32 cellular contexts compared by ENCODE assay signal in genomic region chr18:74661690-74662089, GRCh38.
"Had no signal": no experiment of that assay in that cellular context is flagged by ENCODE, and none has a peak within 500 bp of the region (broad histone marks: within the 10 kb centered on the region; RNA-seq: fewer than 3 reads in every experiment).

No MANE protein-coding gene starts in this region.

- H3K27me3 Mint-ChIP-seq: naive B cell; stimulated activated naive B cell treated with anti-CD40 and anti-IgM and Interleukin-4, amounts not matched to agents 10 μg/mL and 1 μg/mL and 100 μg/mL, for 72 hours had no signal

- H3K27ac Mint-ChIP-seq: naive B cell; natural killer cell; nephron progenitor cell; stimulated activated naive B cell treated with anti-CD40 and anti-IgM and Interleukin-4, amounts not matched to agents 10 μg/mL and 1 μg/mL and 100 μg/mL, for 72 hours had no signal

- H3K27me3 ChIP-seq: left lung, pancreas, stomach, testis, thyroid gland, transverse colon, upper lobe of left lung, vagina had no signal

- H3K4me3 ChIP-seq: left lung, lower lobe of right lung, pancreas, prostate gland, skin epidermis, stomach, testis, thyroid gland, transverse colon, upper lobe of left lung, vagina had no signal

- H3K9me3 ChIP-seq: left lung, lower lobe of right lung, pancreas, prostate gland, stomach, testis, thyroid gland, transverse colon, upper lobe of left lung, vagina had no signal

- H3K4me3 Mint-ChIP-seq: immature natural killer cell; naive B cell; natural killer cell; nephron progenitor cell; stimulated activated naive B cell treated with anti-CD40 and anti-IgM and Interleukin-4, amounts not matched to agents 10 μg/mL and 1 μg/mL and 100 μg/mL, for 72 hours had no signal

- ATAC-seq: left colon; left lung; lower lobe of right lung; natural killer cell; pancreas; right cardiac atrium; sciatic nerve; stimulated activated naive B cell treated with anti-CD40 and anti-IgM and Interleukin-4, amounts not matched to agents 10 μg/mL and 1 μg/mL and 100 μg/mL, for 72 hours; stimulated activated naive CD8-positive, alpha-beta T cell treated with anti-CD3 and anti-CD28 coated beads, Interleukin-15, Interleukin-2, amounts not matched to agents 100 U/mL and 50 U/mL, for 24 hours had no signal

- H3K36me3 ChIP-seq: pancreas, prostate gland, thyroid gland, transverse colon had no signal

- H3K36me3 Mint-ChIP-seq: natural killer cell had no signal

- DNase-seq: hippocampal formation; immature natural killer cell; kidney; left colon; left lung; lower lobe of right lung; mammary epithelial cell; mesenchymal stem cell; naive B cell; natural killer cell; nephron progenitor cell; nucleus accumbens; pancreas; posterior cingulate gyrus; retina; right cardiac atrium; stimulated activated CD4-positive, alpha-beta T cell treated with anti-CD3 and anti-CD28 coated beads, Interleukin-12 subunit alpha, Interleukin-12 subunit beta, amount 100 ng/mL, for 4 hours; stimulated activated CD4-positive, alpha-beta T cell treated with anti-CD3 and anti-CD28 coated beads, Interleukin-15, amount 100 ng/mL, for 24 hours; stimulated activated CD4-positive, alpha-beta T cell treated with anti-CD3 and anti-CD28 coated beads, Interleukin-2, amount 100 ng/mL, for 24 hours; stimulated activated CD4-positive, alpha-beta T cell treated with anti-CD3 and anti-CD28 coated beads, Interleukin-4, amount 100 ng/mL, for 1 hour; stimulated activated naive B cell treated with anti-CD40 and anti-IgM and Interleukin-4, amounts not matched to agents 10 μg/mL and 1 μg/mL and 100 μg/mL, for 72 hours; stimulated activated naive CD8-positive, alpha-beta T cell treated with anti-CD3 and anti-CD28 coated beads, Interleukin-15, Interleukin-2, amounts not matched to agents 100 U/mL and 50 U/mL, for 24 hours; stomach; testis; thyroid gland; transverse colon; upper lobe of left lung had no signal

- FAIRE-seq: islet of Langerhans had no signal

- H3K27ac ChIP-seq: left lung, lower lobe of right lung, pancreas, prostate gland, skin epidermis, stomach, testis, thyroid gland, transverse colon, upper lobe of left lung, vagina had no signal

- H3K4me1 ChIP-seq: left lung, lower lobe of right lung, pancreas, prostate gland, testis, thyroid gland, transverse colon, upper lobe of left lung, vagina had no signal

- H3K4me1 Mint-ChIP-seq: nephron progenitor cell had no signal

- H3K9me3 Mint-ChIP-seq: immature natural killer cell; naive B cell; natural killer cell; nephron progenitor cell; stimulated activated naive B cell treated with anti-CD40 and anti-IgM and Interleukin-4, amounts not matched to agents 10 μg/mL and 1 μg/mL and 100 μg/mL, for 72 hours had no signal
